In the genomic region with DNA sequence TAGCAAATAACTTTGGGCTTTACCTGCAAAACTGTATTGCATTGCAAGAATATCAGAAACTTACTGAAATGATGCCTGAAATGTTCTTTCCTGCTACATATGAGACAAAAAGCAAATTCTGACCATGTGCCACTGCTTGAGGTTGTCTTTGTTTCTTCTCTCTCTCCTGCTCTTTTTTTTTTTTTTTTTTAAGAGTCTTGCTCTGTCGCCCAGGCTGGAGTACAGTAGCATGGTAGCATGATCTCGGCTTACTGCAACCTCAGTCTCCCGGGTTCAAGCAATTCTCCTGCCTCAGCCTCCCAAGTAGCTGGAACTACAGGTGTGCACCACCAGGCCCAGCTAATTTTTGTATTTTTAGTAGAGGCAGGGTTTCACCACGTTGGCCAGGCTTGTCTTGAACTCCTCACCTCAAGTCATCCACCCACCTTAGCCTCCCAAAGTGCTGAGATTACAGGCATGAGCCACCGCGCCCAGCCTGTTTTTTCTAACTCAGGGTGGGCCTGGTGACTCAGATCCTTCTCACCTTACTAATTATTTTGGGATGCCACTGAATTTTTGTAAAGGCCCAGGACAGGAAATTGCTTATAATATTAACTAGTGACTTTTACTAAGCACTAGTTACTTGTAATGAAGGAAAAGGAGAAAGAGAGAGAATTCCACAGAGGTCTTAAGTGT, we compare ENCODE assay signal across 11 cellular contexts. TPM values are rescaled to one million over a fixed set of nuclear protein-coding genes. Genes with fewer than 3 reads are reported as not detected.
DNase-seq lines count a peak whose midpoint lies in the region; ATAC-seq and TF ChIP-seq lines count a peak whose summit lies in the region.
"Had no signal": no experiment of that assay in that cellular context is flagged by ENCODE, and none has a peak within 500 bp of the region (broad histone marks: within the 10 kb centered on the region; RNA-seq: fewer than 3 reads in every experiment).

No MANE protein-coding gene starts in this region.

- ATAC-seq in GM18867 (IDR thresholded peaks at IDR 0.05; ENCODE audit: unreplicated experiment), result no peak
- ATAC-seq in WTC11, result no peak

- peaks cover 13% of the 10 kb centered on the region for H3K9me3 Mint-ChIP-seq in type B pancreatic cell
- H3K9me3 Mint-ChIP-seq in WTC11, result peaks cover 15% of the 10 kb centered on the region

- H3K4me2 ChIP-seq in OCI-LY7 (ENCODE audit: low read length), result peak overlapping the region; percentile 61

- H3K9me3 ChIP-seq in OCI-LY7 (ENCODE audit: low read length) (peaks cover 4% of the 10 kb centered on the region; the same call in 1 of the 2 replicates), endocrine pancreas (ENCODE audit: control insufficient read depth, low read length) (no peaks in the 10 kb centered on the region)

- peak overlapping the region; percentile 24 for H3K27ac Mint-ChIP-seq in type B pancreatic cell
- H3K27ac Mint-ChIP-seq in WTC11, result no peak overlapping the region

- BruUV-seq in OCI-LY7 (replicated peaks; lab: Mats Ljungman, UMichigan), result no TSS peak

- H3K9ac ChIP-seq in endocrine pancreas (ENCODE audit: control insufficient read depth, insufficient read depth, low read length), result no peak overlapping the region

- H3K36me3 ChIP-seq in OCI-LY7 (ENCODE audit: insufficient read depth, low read length) (no peaks in the 10 kb centered on the region), endocrine pancreas (ENCODE audit: control insufficient read depth, insufficient read depth, low read length) (no peaks in the 10 kb centered on the region)

- TF ChIP-seq CTCF in OCI-LY7 (conservative IDR thresholded peaks at IDR 0.05; ENCODE audit: low read length) (peak; percentile 38), type B pancreatic cell (conservative IDR thresholded peaks at IDR 0.05) (no peak), WTC11 (IDR thresholded peaks at IDR 0.05) (no peak), foreskin fibroblast (IDR thresholded peaks at IDR 0.05; ENCODE audit: low read depth, low read length) (no peak)

- H3K27ac ChIP-seq in OCI-LY7 (ENCODE audit: low read depth, low read length, poor library complexity, severe bottlenecking), result no peak overlapping the region
- H3K27ac ChIP-seq: hepatocyte had no signal

- H4K20me1 ChIP-seq in OCI-LY7 (ENCODE audit: insufficient read depth, low read length), result no peaks in the 10 kb centered on the region

- no peaks in the 10 kb centered on the region for H3K79me2 ChIP-seq in OCI-LY7 (ENCODE audit: insufficient read depth, low read depth, low read length)
- H3K79me2 ChIP-seq: hepatocyte had no signal

- peak overlapping the region; percentile 94 for H2AFZ ChIP-seq in OCI-LY7 (ENCODE audit: low read length)

- H3K4me1 ChIP-seq in OCI-LY7 (ENCODE audit: insufficient read depth, low read length, poor library complexity, severe bottlenecking), result peaks cover 26% of the 10 kb centered on the region
- peaks cover 5% of the 10 kb centered on the region for H3K4me1 ChIP-seq in endocrine pancreas (ENCODE audit: control insufficient read depth, insufficient read depth, low read length)

- H3K27me3 ChIP-seq in endocrine pancreas (ENCODE audit: control insufficient read depth, insufficient read depth, low read length), result no peaks in the 10 kb centered on the region
- H3K27me3 ChIP-seq: hepatocyte had no signal

- CTCF ChIA-PET in OCI-LY7 (lab: Charles Lee; ENCODE audit: unreplicated experiment) (interaction anchor here (0.7 kb wide), 1 partner anchor 290 kb away, joined by 3 read pairs; a partner anchor contains a TSS), WTC11 (lab: Charles Lee) (interaction anchor here (0.7 to 2.5 kb wide), 6 partner anchors 12 to 543 kb away, joined by 3 to 5 read pairs (median 4); no protein-coding TSS in a partner anchor)

- intact Hi-C loops in OCI-LY7 (cut with micrococcal nuclease; ENCODE audit: unreplicated experiment), result loop anchor here (2.0 to 10.0 kb wide), 4 partner anchors 108 to 529 kb away; a partner anchor contains a TSS

- POLR2A ChIA-PET in OCI-LY7 (lab: Charles Lee) (interaction anchor here (0.6 to 4.9 kb wide), 9 partner anchors 14 to 307 kb away, joined by 3 to 30 read pairs (median 4); a partner anchor contains a TSS), WTC11 (lab: Charles Lee) (no interaction called here)

- DNase-seq in stimulated activated CD4-positive, alpha-beta T cell treated with anti-CD3 and anti-CD28 coated beads, Interleukin-15, amount 100 ng/mL, for 24 hours, result peak; percentile 8
- DNase-seq in stimulated activated CD4-positive, alpha-beta T cell treated with anti-CD3 and anti-CD28 coated beads, Interleukin-12 subunit alpha, Interleukin-12 subunit beta, amount 100 ng/mL, for 4 hours, result no peak
- DNase-seq in OCI-LY7 (ENCODE audit: low spot score) (no peak), type B pancreatic cell (ENCODE audit: extremely low spot score, unreplicated experiment) (no peak), WTC11 (ENCODE audit: low spot score) (no peak), foreskin fibroblast (no peak)

- no peak overlapping the region for H3K4me3 ChIP-seq in OCI-LY7 (ENCODE audit: low read depth, low read length, poor library complexity, severe bottlenecking)
- H3K4me3 ChIP-seq in endocrine pancreas (ENCODE audit: control insufficient read depth, insufficient read depth, low read length), result peak overlapping the region; percentile 91
- no peak overlapping the region for H3K4me3 ChIP-seq in foreskin fibroblast (ENCODE audit: low read depth in 1 of 2, low read length in 2 of 2)
- H3K4me3 ChIP-seq: hepatocyte had no signal

- H3K4me1 Mint-ChIP-seq in type B pancreatic cell (ENCODE audit: unreplicated experiment) (peaks cover 8% of the 10 kb centered on the region), WTC11 (no peaks in the 10 kb centered on the region; the same call in 1 of the 2 replicates)

- H3K9me2 ChIP-seq in OCI-LY7 (ENCODE audit: insufficient read depth, low read length), result no peaks in the 10 kb centered on the region

- H3K27me3 Mint-ChIP-seq in type B pancreatic cell (no peaks in the 10 kb centered on the region), WTC11 (ENCODE audit: low read depth) (no peaks in the 10 kb centered on the region; the same call in 1 of the 2 replicates)

- H3K4me3 Mint-ChIP-seq in type B pancreatic cell (peak overlapping the region; percentile 69), WTC11 (no peak overlapping the region)

- H3K36me3 Mint-ChIP-seq in type B pancreatic cell (peaks cover 11% of the 10 kb centered on the region), WTC11 (no peaks in the 10 kb centered on the region)

TF ChIP-seq in WTC11, 78 proteins besides CTCF, POLR2A, EP300 and RAD21 (continues in another document):
- TF ChIP-seq ETV6 (CRISPR knock-in tag; IDR thresholded peaks at IDR 0.05), result no peak
- no peak for TF ChIP-seq ELF4 (CRISPR knock-in tag; IDR thresholded peaks at IDR 0.05; ENCODE audit: low read depth)
- TF ChIP-seq, protein P1, sequence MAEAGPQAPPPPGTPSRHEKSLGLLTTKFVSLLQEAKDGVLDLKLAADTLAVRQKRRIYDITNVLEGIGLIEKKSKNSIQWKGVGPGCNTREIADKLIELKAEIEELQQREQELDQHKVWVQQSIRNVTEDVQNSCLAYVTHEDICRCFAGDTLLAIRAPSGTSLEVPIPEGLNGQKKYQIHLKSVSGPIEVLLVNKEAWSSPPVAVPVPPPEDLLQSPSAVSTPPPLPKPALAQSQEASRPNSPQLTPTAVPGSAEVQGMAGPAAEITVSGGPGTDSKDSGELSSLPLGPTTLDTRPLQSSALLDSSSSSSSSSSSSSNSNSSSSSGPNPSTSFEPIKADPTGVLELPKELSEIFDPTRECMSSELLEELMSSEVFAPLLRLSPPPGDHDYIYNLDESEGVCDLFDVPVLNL (CRISPR knock-in tag; IDR thresholded peaks at IDR 0.05; ENCODE audit: borderline replicate concordance, low read depth), result no peak
- no peak for TF ChIP-seq FOXJ3 (CRISPR knock-in tag; IDR thresholded peaks at IDR 0.05; ENCODE audit: borderline replicate concordance)
- no peak for TF ChIP-seq KAT7 (CRISPR knock-in tag; IDR thresholded peaks at IDR 0.05; ENCODE audit: borderline replicate concordance)
- TF ChIP-seq RELA (CRISPR knock-in tag; IDR thresholded peaks at IDR 0.05; ENCODE audit: borderline replicate concordance), result no peak
- TF ChIP-seq, protein P2, sequence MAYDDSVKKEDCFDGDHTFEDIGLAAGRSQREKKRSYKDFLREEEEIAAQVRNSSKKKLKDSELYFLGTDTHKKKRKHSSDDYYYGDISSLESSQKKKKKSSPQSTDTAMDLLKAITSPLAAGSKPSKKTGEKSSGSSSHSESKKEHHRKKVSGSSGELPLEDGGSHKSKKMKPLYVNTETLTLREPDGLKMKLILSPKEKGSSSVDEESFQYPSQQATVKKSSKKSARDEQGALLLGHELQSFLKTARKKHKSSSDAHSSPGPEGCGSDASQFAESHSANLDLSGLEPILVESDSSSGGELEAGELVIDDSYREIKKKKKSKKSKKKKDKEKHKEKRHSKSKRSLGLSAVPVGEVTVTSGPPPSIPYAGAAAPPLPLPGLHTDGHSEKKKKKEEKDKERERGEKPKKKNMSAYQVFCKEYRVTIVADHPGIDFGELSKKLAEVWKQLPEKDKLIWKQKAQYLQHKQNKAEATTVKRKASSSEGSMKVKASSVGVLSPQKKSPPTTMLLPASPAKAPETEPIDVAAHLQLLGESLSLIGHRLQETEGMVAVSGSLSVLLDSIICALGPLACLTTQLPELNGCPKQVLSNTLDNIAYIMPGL (CRISPR knock-in tag; IDR thresholded peaks at IDR 0.05), result no peak
- TF ChIP-seq ZNF317 (CRISPR knock-in tag; IDR thresholded peaks at IDR 0.05; ENCODE audit: borderline replicate concordance, low read depth), result no peak
- TF ChIP-seq ESRRA (CRISPR knock-in tag; IDR thresholded peaks at IDR 0.05; ENCODE audit: borderline replicate concordance), result no peak
- TF ChIP-seq, protein P3, sequence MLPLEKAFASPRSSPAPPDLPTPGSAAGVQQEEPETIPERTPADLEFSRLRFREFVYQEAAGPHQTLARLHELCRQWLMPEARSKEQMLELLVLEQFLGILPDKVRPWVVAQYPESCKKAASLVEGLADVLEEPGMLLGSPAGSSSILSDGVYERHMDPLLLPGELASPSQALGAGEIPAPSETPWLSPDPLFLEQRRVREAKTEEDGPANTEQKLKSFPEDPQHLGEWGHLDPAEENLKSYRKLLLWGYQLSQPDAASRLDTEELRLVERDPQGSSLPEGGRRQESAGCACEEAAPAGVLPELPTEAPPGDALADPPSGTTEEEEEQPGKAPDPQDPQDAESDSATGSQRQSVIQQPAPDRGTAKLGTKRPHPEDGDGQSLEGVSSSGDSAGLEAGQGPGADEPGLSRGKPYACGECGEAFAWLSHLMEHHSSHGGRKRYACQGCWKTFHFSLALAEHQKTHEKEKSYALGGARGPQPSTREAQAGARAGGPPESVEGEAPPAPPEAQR (CRISPR knock-in tag; IDR thresholded peaks at IDR 0.05), result no peak
- TF ChIP-seq ZNF671 (CRISPR knock-in tag; IDR thresholded peaks at IDR 0.05), result no peak

RNA-seq across cellular contexts. Expression of a gene that starts 35.9 kb away (rescaled TPM):
- total RNA-seq in OCI-LY7 (2014; rRNA removed; shearing (Covaris generic)), result 0.22 TPM in 1 of 2 replicates, not detected in the other
- not detected in 2 replicates for total RNA-seq in OCI-LY7 (2022)
- total RNA-seq in type B pancreatic cell (ENCODE audit: low replicate concordance), result not detected in 2 replicates
- total RNA-seq in WTC11 (2021), result 0.15 to 0.23 TPM in 2 of 3 replicates, not detected in the other
- total RNA-seq: dermis microvascular lymphatic vessel endothelial cell; hepatocyte; T-helper 2 cell treated with Interferon-gamma antibody and Interleukin-4, amounts not matched to agents 100 ng/mL and 5 ng/mL, for 36 hours had no signal

RNA-seq across cellular contexts. Expression of a gene that starts 44.8 kb away (rescaled TPM):
- total RNA-seq in OCI-LY7 (2014; rRNA removed; shearing (Covaris generic)), result 56.3 and 57.9 TPM in 2 replicates
- total RNA-seq in OCI-LY7 (2022), result 47.1 and 49.7 TPM in 2 replicates
- 29.5 and 34.1 TPM in 2 replicates for total RNA-seq in type B pancreatic cell (ENCODE audit: low replicate concordance)
- total RNA-seq in WTC11 (2021), result 30.3 to 33.8 TPM (median 31.7 TPM) in 3 replicates
